ENCODE assay signal across 6 cellular contexts in genomic region chr15:44820535-44820934, GRCh38.
DNase-seq lines count a peak whose midpoint lies in the region; ATAC-seq and TF ChIP-seq lines count a peak whose summit lies in the region.
"Not testable (repeated sequence)": the region's sequence is repeated elsewhere in the genome, so short reads cannot be mapped to it uniquely, and the experiment has no call there.

No MANE protein-coding gene starts in this region.

- H3K4me1 ChIP-seq in right lobe of liver = peaks cover 0 to 32% (median 12%) of the 10 kb centered on the region in 4 donors

- TF ChIP-seq POLR2A in right lobe of liver (IDR thresholded peaks at IDR 0.05) = not testable (repeated sequence)

- H3K27me3 ChIP-seq in right lobe of liver = not testable (repeated sequence)

- DNase-seq in DMS 273 (lab: John Stamatoyannopoulos, UW; ENCODE audit: unreplicated experiment) (peak; percentile 48), NCI-H226 (peak; percentile 71)
- not testable (repeated sequence) for DNase-seq in Right ventricle myocardium inferior (ENCODE audit: missing footprints); left ventricle myocardium superior; right lobe of liver

- H3K36me3 ChIP-seq in right lobe of liver = not testable (repeated sequence)

- not testable (repeated sequence) for H3K4me3 ChIP-seq in right lobe of liver

- peak; percentile 68 for ATAC-seq in esophagus mucosa
- ATAC-seq in Right ventricle myocardium inferior = peak; percentile 63
- ATAC-seq in left ventricle myocardium superior = peak; percentile 62
- not testable (repeated sequence) for ATAC-seq in right lobe of liver

- WGBS in right lobe of liver (ENCODE audit: insufficient coverage, low coverage, low lambda C conversion rate, missing lambda C conversion rate) = 73% methylated on average over 3 of the region's 5 CpGs

- H3K9me3 ChIP-seq in right lobe of liver = not testable (repeated sequence)

- peak overlapping the region in 2 of 3 donors; percentile 71 to 75 for H3K27ac ChIP-seq in right lobe of liver

- TF ChIP-seq CTCF in right lobe of liver (IDR thresholded peaks at IDR 0.05) = not testable (repeated sequence)

- intact Hi-C loops in Right ventricle myocardium inferior (cut with DNase I); left ventricle myocardium superior (cut with micrococcal nuclease); right lobe of liver (cut with DNase I): not testable (repeated sequence)
